ENCODE assay signal across 11 cellular contexts in the genomic region with DNA sequence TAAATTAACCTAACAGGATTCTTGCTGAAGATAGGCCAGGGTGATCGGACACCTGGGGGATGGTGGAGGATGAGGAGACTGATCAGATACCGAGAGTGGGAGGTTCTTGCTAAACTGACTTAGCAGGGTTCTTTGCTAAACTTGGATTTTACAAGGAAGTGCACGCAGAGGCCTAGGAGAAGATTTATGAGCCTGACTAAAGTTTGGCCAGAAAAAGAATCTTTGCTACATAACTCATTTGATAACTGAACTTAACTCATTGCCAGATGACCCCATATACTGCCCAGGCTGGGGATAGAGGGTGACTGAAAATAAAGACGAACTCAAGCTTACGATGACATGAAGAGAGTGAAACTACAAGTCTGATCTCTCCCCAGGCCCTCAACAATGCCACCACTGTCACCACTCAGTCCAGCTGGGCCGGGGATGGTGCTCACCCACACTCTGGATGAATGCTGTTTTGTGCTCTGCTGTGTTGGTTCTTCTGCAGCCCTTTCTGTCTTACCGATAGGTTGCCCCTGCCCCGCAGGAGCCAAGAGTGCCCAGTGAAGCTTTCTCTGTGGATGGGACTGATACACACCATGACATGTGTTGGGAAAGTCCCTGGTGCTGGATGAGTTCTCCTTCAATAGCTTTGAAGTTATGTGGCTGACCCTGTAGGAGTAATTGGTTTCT. TPM values are rescaled to one million over a fixed set of nuclear protein-coding genes. Genes with fewer than 3 reads are reported as not detected.
A peak's percentile ranks its signal among the peaks of the same experiment; 100 is the strongest.
DNase-seq lines count a peak whose midpoint lies in the region; ATAC-seq and TF ChIP-seq lines count a peak whose summit lies in the region.
"Had no signal": no experiment of that assay in that cellular context is flagged by ENCODE, and none has a peak within 500 bp of the region (broad histone marks: within the 10 kb centered on the region; RNA-seq: fewer than 3 reads in every experiment).

No MANE protein-coding gene starts in this region.

- no peaks in the 10 kb centered on the region for H4K20me1 ChIP-seq in OCI-LY7 (ENCODE audit: insufficient read depth, low read length)

- H3K4ac ChIP-seq in mesendoderm (ENCODE audit: low read depth, low read length), result no peak overlapping the region

- BruUV-seq in OCI-LY7 (replicated peaks; lab: Mats Ljungman, UMichigan), result no TSS peak

- 48 to 54% (median 54%) methylated on average over 8 of the region's 8 CpGs for WGBS in adrenal gland, 4 donors
- WGBS in mesendoderm (ENCODE audit: extremely low coverage, insufficient coverage, low lambda C conversion rate), result no CpG with 5 or more reads among the region's 8 CpGs

- peaks cover 45% of the 10 kb centered on the region for H3K4me1 Mint-ChIP-seq in activated naive CD8-positive, alpha-beta T cell treated with anti-CD3 and anti-CD28 coated beads, Interleukin-2, amount 50 U/mL, for 24 hours
- peaks cover 36% of the 10 kb centered on the region for H3K4me1 Mint-ChIP-seq in activated naive CD8-positive, alpha-beta T cell treated with anti-CD3 and anti-CD28 coated beads for 36 hours
- peaks cover 9% of the 10 kb centered on the region for H3K4me1 Mint-ChIP-seq in activated CD8-positive, alpha-beta memory T cell treated with anti-CD3 and anti-CD28 coated beads, Interleukin-2, amount 10 ng/mL, durations not matched to agents 7 days and 5 days
- peaks cover 26% of the 10 kb centered on the region for H3K4me1 Mint-ChIP-seq in progenitor cell of endocrine pancreas (ENCODE audit: low read depth)

- no peak overlapping the region for H4K8ac ChIP-seq in mesendoderm (ENCODE audit: low read depth, low read length)

- H3K56ac ChIP-seq in mesendoderm (ENCODE audit: low read length), result peak overlapping the region; percentile 38

- H4K5ac ChIP-seq in mesendoderm (ENCODE audit: low read length), result no peak overlapping the region

- H3K27ac ChIP-seq in adrenal gland (peak overlapping the region in 4 of 5 donors; percentile 34 to 79 (median 40)), mesendoderm (ENCODE audit: low read depth, low read length) (no peak overlapping the region), tibial artery (peak overlapping the region; percentile 49 to 64), OCI-LY7 (ENCODE audit: low read depth, low read length, poor library complexity, severe bottlenecking) (no peak overlapping the region)

- H2BK15ac ChIP-seq in mesendoderm (replicated peaks; ENCODE audit: low read depth), result no peak overlapping the region

- H3K36me3 Mint-ChIP-seq in activated naive CD8-positive, alpha-beta T cell treated with anti-CD3 and anti-CD28 coated beads, Interleukin-2, amount 50 U/mL, for 24 hours (ENCODE audit: low read depth), result peaks cover 2% of the 10 kb centered on the region
- no peaks in the 10 kb centered on the region for H3K36me3 Mint-ChIP-seq in activated naive CD8-positive, alpha-beta T cell treated with anti-CD3 and anti-CD28 coated beads for 36 hours
- no peaks in the 10 kb centered on the region for H3K36me3 Mint-ChIP-seq in activated CD8-positive, alpha-beta memory T cell treated with anti-CD3 and anti-CD28 coated beads, Interleukin-2, amount 10 ng/mL, durations not matched to agents 7 days and 5 days
- peaks cover 1% of the 10 kb centered on the region for H3K36me3 Mint-ChIP-seq in progenitor cell of endocrine pancreas (ENCODE audit: insufficient read depth)

- CTCF ChIA-PET in activated CD8-positive, alpha-beta memory T cell treated with anti-CD3 and anti-CD28 coated beads, Interleukin-2, amount 10 ng/mL, durations not matched to agents 7 days and 5 days (lab: Charles Lee), result interaction anchor here (1.1 to 1.5 kb wide), 2 partner anchors 9 to 18 kb away, joined by 3 read pairs; no protein-coding TSS in a partner anchor
- CTCF ChIA-PET in OCI-LY7 (lab: Charles Lee; ENCODE audit: unreplicated experiment), result no interaction called here

- H3K23ac ChIP-seq in mesendoderm (ENCODE audit: low read length), result peak overlapping the region; percentile 59

- TF ChIP-seq POLR2A in adrenal gland (IDR thresholded peaks at IDR 0.05), result no peak

- no peaks in the 10 kb centered on the region for H3K27me3 Mint-ChIP-seq in activated naive CD8-positive, alpha-beta T cell treated with anti-CD3 and anti-CD28 coated beads, Interleukin-2, amount 50 U/mL, for 24 hours
- peaks cover 14% of the 10 kb centered on the region for H3K27me3 Mint-ChIP-seq in activated naive CD8-positive, alpha-beta T cell treated with anti-CD3 and anti-CD28 coated beads for 36 hours
- H3K27me3 Mint-ChIP-seq in activated CD8-positive, alpha-beta memory T cell treated with anti-CD3 and anti-CD28 coated beads, Interleukin-2, amount 10 ng/mL, durations not matched to agents 7 days and 5 days, result peaks cover 66% of the 10 kb centered on the region
- H3K27me3 Mint-ChIP-seq in progenitor cell of endocrine pancreas, result no peaks in the 10 kb centered on the region

- no peak overlapping the region for H3K27ac Mint-ChIP-seq in activated naive CD8-positive, alpha-beta T cell treated with anti-CD3 and anti-CD28 coated beads, Interleukin-2, amount 50 U/mL, for 24 hours
- H3K27ac Mint-ChIP-seq in activated naive CD8-positive, alpha-beta T cell treated with anti-CD3 and anti-CD28 coated beads for 36 hours, result no peak overlapping the region
- H3K27ac Mint-ChIP-seq in activated CD8-positive, alpha-beta memory T cell treated with anti-CD3 and anti-CD28 coated beads, Interleukin-2, amount 10 ng/mL, durations not matched to agents 7 days and 5 days, result no peak overlapping the region
- no peak overlapping the region for H3K27ac Mint-ChIP-seq in progenitor cell of endocrine pancreas
- H3K27ac Mint-ChIP-seq: stimulated activated naive CD8-positive, alpha-beta T cell treated with anti-CD3 and anti-CD28 coated beads, Interleukin-15, Interleukin-2, amounts not matched to agents 100 ng/mL and 50 ng/mL, for 24 hours had no signal

- H3K9me3 ChIP-seq in adrenal gland (replicated peaks in 1 of 3) (no peaks in the 10 kb centered on the region), tibial artery (no peaks in the 10 kb centered on the region), OCI-LY7 (ENCODE audit: low read length) (no peaks in the 10 kb centered on the region)

- no peak overlapping the region for H2BK120ac ChIP-seq in mesendoderm (ENCODE audit: low read depth, low read length)

- peak overlapping the region; percentile 53 for H2BK5ac ChIP-seq in mesendoderm (ENCODE audit: low read length)

- H3K18ac ChIP-seq in mesendoderm (ENCODE audit: low read length), result no peak overlapping the region

- H2AFZ ChIP-seq in OCI-LY7 (ENCODE audit: low read length), result no peak overlapping the region

- no peak for DNase-seq in activated naive CD8-positive, alpha-beta T cell treated with anti-CD3 and anti-CD28 coated beads, Interleukin-2, amount 50 U/mL, for 24 hours
- no peak for DNase-seq in activated naive CD8-positive, alpha-beta T cell treated with anti-CD3 and anti-CD28 coated beads for 36 hours
- DNase-seq in adrenal gland, result peak in 2 of 7 donors; percentile 19 to 29
- DNase-seq in mesendoderm, result no peak
- DNase-seq in tibial artery, result no peak
- no peak for DNase-seq in activated CD8-positive, alpha-beta memory T cell treated with anti-CD3 and anti-CD28 coated beads, Interleukin-2, amount 10 ng/mL, durations not matched to agents 7 days and 5 days
- DNase-seq in OCI-LY7 (ENCODE audit: low spot score), result no peak
- no peak for DNase-seq in progenitor cell of endocrine pancreas (ENCODE audit: low spot score, unreplicated experiment)
- DNase-seq: GOT3, NCI-H748 treated with DMSO at 0.1 percent for 48 hours had no signal

- H3K4me3 ChIP-seq in adrenal gland (no peak overlapping the region), mesendoderm (ENCODE audit: low read length) (no peak overlapping the region), tibial artery (no peak overlapping the region), OCI-LY7 (ENCODE audit: low read depth, low read length, poor library complexity, severe bottlenecking) (no peak overlapping the region)

- H3K79me2 ChIP-seq in mesendoderm (ENCODE audit: control insufficient read depth, insufficient read depth, low read length) (peaks cover 32% of the 10 kb centered on the region), OCI-LY7 (ENCODE audit: insufficient read depth, low read depth, low read length) (no peaks in the 10 kb centered on the region)

- H3K9me3 Mint-ChIP-seq in activated naive CD8-positive, alpha-beta T cell treated with anti-CD3 and anti-CD28 coated beads, Interleukin-2, amount 50 U/mL, for 24 hours, result no peaks in the 10 kb centered on the region
- no peaks in the 10 kb centered on the region for H3K9me3 Mint-ChIP-seq in activated naive CD8-positive, alpha-beta T cell treated with anti-CD3 and anti-CD28 coated beads for 36 hours
- H3K9me3 Mint-ChIP-seq in activated CD8-positive, alpha-beta memory T cell treated with anti-CD3 and anti-CD28 coated beads, Interleukin-2, amount 10 ng/mL, durations not matched to agents 7 days and 5 days (ENCODE audit: low read depth), result no peaks in the 10 kb centered on the region
- no peaks in the 10 kb centered on the region for H3K9me3 Mint-ChIP-seq in progenitor cell of endocrine pancreas (ENCODE audit: low read depth)
- H3K9me3 Mint-ChIP-seq: stimulated activated naive CD8-positive, alpha-beta T cell treated with anti-CD3 and anti-CD28 coated beads, Interleukin-15, Interleukin-2, amounts not matched to agents 100 ng/mL and 50 ng/mL, for 24 hours had no signal

- H3K4me1 ChIP-seq in adrenal gland (replicated peaks in 1 of 2) (peaks cover 60 to 86% of the 10 kb centered on the region in 2 donors), mesendoderm (ENCODE audit: control insufficient read depth, low read depth, low read length) (peaks cover 28% of the 10 kb centered on the region), tibial artery (peaks cover 0 to 88% (median 72%) of the 10 kb centered on the region in 4 donors), OCI-LY7 (ENCODE audit: insufficient read depth, low read length, poor library complexity, severe bottlenecking) (no peaks in the 10 kb centered on the region)

- H3K27me3 ChIP-seq in adrenal gland (no peaks in the 10 kb centered on the region), mesendoderm (ENCODE audit: insufficient read depth, low read length, poor library complexity) (no peaks in the 10 kb centered on the region), tibial artery (no peaks in the 10 kb centered on the region)

- H3K4me2 ChIP-seq in mesendoderm (ENCODE audit: low read length) (no peak overlapping the region), OCI-LY7 (ENCODE audit: low read length) (no peak overlapping the region)

- H3K36me3 ChIP-seq in adrenal gland (replicated peaks in 1 of 2), result no peaks in the 10 kb centered on the region
- H3K36me3 ChIP-seq in mesendoderm (ENCODE audit: control insufficient read depth, insufficient read depth, low read length), result no peaks in the 10 kb centered on the region
- no peaks in the 10 kb centered on the region for H3K36me3 ChIP-seq in tibial artery
- H3K36me3 ChIP-seq in OCI-LY7 (ENCODE audit: insufficient read depth, low read length), result no peaks in the 10 kb centered on the region

- intact Hi-C loops in adrenal gland (cut with DNase I) (loop anchor here in 1 of 2 donors (10.0 kb wide), 1 partner anchor 72 kb away; no protein-coding TSS in a partner anchor), tibial artery (cut with DNase I; ENCODE audit: low total_unique reads) (no loop called here), OCI-LY7 (cut with micrococcal nuclease; ENCODE audit: unreplicated experiment) (no loop called here)

- no peak overlapping the region for H3K9ac ChIP-seq in mesendoderm (ENCODE audit: low read length)

- POLR2A ChIA-PET in OCI-LY7 (lab: Charles Lee), result no interaction called here

- no peak overlapping the region for H3K4me3 Mint-ChIP-seq in activated naive CD8-positive, alpha-beta T cell treated with anti-CD3 and anti-CD28 coated beads, Interleukin-2, amount 50 U/mL, for 24 hours
- no peak overlapping the region for H3K4me3 Mint-ChIP-seq in activated naive CD8-positive, alpha-beta T cell treated with anti-CD3 and anti-CD28 coated beads for 36 hours
- no peak overlapping the region for H3K4me3 Mint-ChIP-seq in activated CD8-positive, alpha-beta memory T cell treated with anti-CD3 and anti-CD28 coated beads, Interleukin-2, amount 10 ng/mL, durations not matched to agents 7 days and 5 days
- H3K4me3 Mint-ChIP-seq in progenitor cell of endocrine pancreas (ENCODE audit: low read depth), result no peak overlapping the region
- H3K4me3 Mint-ChIP-seq: stimulated activated naive CD8-positive, alpha-beta T cell treated with anti-CD3 and anti-CD28 coated beads, Interleukin-15, Interleukin-2, amounts not matched to agents 100 ng/mL and 50 ng/mL, for 24 hours had no signal

- no peaks in the 10 kb centered on the region for H3K9me2 ChIP-seq in OCI-LY7 (ENCODE audit: insufficient read depth, low read length)

- TF ChIP-seq CTCF in adrenal gland (IDR thresholded peaks at IDR 0.05) (no peak), tibial artery (IDR thresholded peaks at IDR 0.05) (no peak), OCI-LY7 (conservative IDR thresholded peaks at IDR 0.05; ENCODE audit: low read length) (no peak), progenitor cell of endocrine pancreas (IDR thresholded peaks at IDR 0.05; ENCODE audit: unreplicated experiment) (no peak)

- no peak overlapping the region for H2AK5ac ChIP-seq in mesendoderm (ENCODE audit: low read length)

- peak; percentile 66 for ATAC-seq in activated naive CD8-positive, alpha-beta T cell treated with anti-CD3 and anti-CD28 coated beads, Interleukin-2, amount 50 U/mL, for 24 hours
- ATAC-seq in activated CD8-positive, alpha-beta memory T cell treated with anti-CD3 and anti-CD28 coated beads, Interleukin-2, amount 10 ng/mL, durations not matched to agents 7 days and 5 days, result no peak

- H3K79me1 ChIP-seq in mesendoderm (ENCODE audit: low read length), result peaks cover 23% of the 10 kb centered on the region

RNA-seq across cellular contexts. Expression of a gene that starts 29.0 kb away (rescaled TPM):
- total RNA-seq in activated naive CD8-positive, alpha-beta T cell treated with anti-CD3 and anti-CD28 coated beads for 36 hours, result 10 to 100 TPM; 22.2 to 22.5 TPM
- total RNA-seq in adrenal gland, result 100 to 1,000 TPM in 4 of 8 donors, 10 to 100 TPM in 4; 53.3 to 123 (median 100) TPM
- polyA plus RNA-seq in adrenal gland, result 10 to 100 TPM in 2 of 3 donors, 1 to 10 TPM in 1; 9.6 to 27.7 (median 24.4) TPM
- 24.7 TPM for polyA plus RNA-seq in mesendoderm (2013, experiment 1 of 2)
- 24.3 TPM for polyA plus RNA-seq in mesendoderm (2013, experiment 2 of 2)
- 10 to 100 TPM in 1 of 2 experiments, 1 to 10 TPM in 1; 5.4 to 23.2 TPM for total RNA-seq in activated CD8-positive, alpha-beta memory T cell treated with anti-CD3 and anti-CD28 coated beads, Interleukin-2, amount 10 ng/mL, durations not matched to agents 7 days and 5 days
- 7.3 and 12.7 TPM in 2 replicates for total RNA-seq in OCI-LY7 (2014; rRNA removed; shearing (Covaris generic))
- 12.1 and 14.6 TPM in 2 replicates for total RNA-seq in OCI-LY7 (2022)
- 85.4 and 85.7 TPM in 2 replicates for total RNA-seq in progenitor cell of endocrine pancreas

Comparison
In these comparisons a context has a peak if more than half of its experiments do, and no peak if none do; other contexts are left out.
1. H3K27ac ChIP-seq: peak in adrenal gland (4 of 5) and tibial artery (2 of 2); none in mesendoderm (single experiment) and OCI-LY7 (single experiment).